Comparison of ENCODE assay signal across 19 cellular contexts in genomic region chr7:70710651-70711050, GRCh38.
DNase-seq lines count a peak whose midpoint lies in the region; ATAC-seq and TF ChIP-seq lines count a peak whose summit lies in the region.
"Had no signal": no experiment of that assay in that cellular context is flagged by ENCODE, and none has a peak within 500 bp of the region (broad histone marks: within the 10 kb centered on the region; RNA-seq: fewer than 3 reads in every experiment).

No MANE protein-coding gene starts in this region.

- POLR2A ChIA-PET in WTC11 (lab: Charles Lee) = interaction anchor here (1.3 kb wide), 1 partner anchor 10 kb away, joined by 4 read pairs; no protein-coding TSS in a partner anchor

- CTCF ChIA-PET in WTC11 (lab: Charles Lee) = interaction anchor here (1.1 to 1.9 kb wide), 3 partner anchors 10 to 92 kb away, joined by 3 to 7 read pairs (median 4); no protein-coding TSS in a partner anchor

- no peaks in the 10 kb centered on the region for H3K79me2 ChIP-seq in fibroblast of lung (ENCODE audit: control insufficient read depth, insufficient read depth, low read length)

- in situ Hi-C loops in gastrocnemius medialis (cut with MboI; ENCODE audit: low sequenced_read_pairs in 4 of 4) = loop anchor here in 1 of 4 donors (25.0 kb wide), 1 partner anchor 648 kb away; no protein-coding TSS in a partner anchor

- peak overlapping the region; percentile 17 for H3K27ac Mint-ChIP-seq in WTC11
- no peak overlapping the region for H3K27ac Mint-ChIP-seq in CD14-positive monocyte
- H3K27ac Mint-ChIP-seq: activated T-helper 1 cell treated with anti-CD3 and anti-CD28 coated beads, Interleukin-12 subunit alpha, Interleukin-12 subunit beta, Interleukin-2, Interleukin-4 antibody, amounts not matched to agents 30 ng/mL and 10 ng/mL and 1 ng/mL, durations not matched to agents 14 hours and 24 hours and 36 hours; stimulated activated naive B cell treated with anti-CD40 and anti-IgM and Interleukin-4, amounts not matched to agents 10 μg/mL and 1 μg/mL and 100 μg/mL, for 72 hours had no signal

- H4K20me1 ChIP-seq in fibroblast of lung (ENCODE audit: control insufficient read depth, extremely low read depth, insufficient read depth, low read length) = no peaks in the 10 kb centered on the region

- H3K36me3 Mint-ChIP-seq in WTC11 (peaks cover 39% of the 10 kb centered on the region), CD14-positive monocyte (no peaks in the 10 kb centered on the region)

- DNase-seq in Daoy (ENCODE audit: low read depth) (peak; percentile 35), WTC11 (ENCODE audit: low spot score) (no peak), fibroblast of lung (ENCODE audit: low read depth in 2 of 2) (peak in 1 of 2 donors; percentile 39), gastrocnemius medialis (no peak), CD14-positive monocyte (ENCODE audit: low spot score) (no peak), upper lobe of right lung (no peak), foreskin fibroblast (no peak)
- DNase-seq: COR-L47; effector CD4-positive, alpha-beta T cell; hypothalamus; NCI-H1092 treated with DMSO at 0.1 percent for 48 hours; NCI-H524 treated with DMSO at 0.1 percent for 48 hours; SHP77; stimulated activated naive B cell treated with anti-CD40 and anti-IgM and Interleukin-4, amounts not matched to agents 10 μg/mL and 1 μg/mL and 100 μg/mL, for 72 hours had no signal

- intact Hi-C loops in gastrocnemius medialis (cut with DNase I; ENCODE audit: low total_unique reads) = loop anchor here (1.0 to 10.0 kb wide), 2 partner anchors 11 to 904 kb away; no protein-coding TSS in a partner anchor
- intact Hi-C loops in CD14-positive monocyte (cut with micrococcal nuclease) = no loop called here
- intact Hi-C loops in upper lobe of right lung (cut with DNase I) = no loop called here

- H3K9ac ChIP-seq in fibroblast of lung (ENCODE audit: insufficient read depth, low read length) = no peak overlapping the region
- H3K9ac ChIP-seq: neural progenitor cell had no signal

- ATAC-seq in WTC11 = no peak
- no peak for ATAC-seq in gastrocnemius medialis
- ATAC-seq in GM18502 (IDR thresholded peaks at IDR 0.05; ENCODE audit: poor library complexity, unreplicated experiment) = no peak
- no peak for ATAC-seq in upper lobe of right lung
- ATAC-seq: HCT116; stimulated activated naive B cell treated with anti-CD40 and anti-IgM and Interleukin-4, amounts not matched to agents 10 μg/mL and 1 μg/mL and 100 μg/mL, for 72 hours had no signal

- peak overlapping the region; percentile 40 for H3K4me2 ChIP-seq in fibroblast of lung (ENCODE audit: extremely low read depth, insufficient read depth, low read length)
- H3K4me2 ChIP-seq: neural progenitor cell had no signal

- peaks cover 52% of the 10 kb centered on the region for H3K27me3 Mint-ChIP-seq in WTC11 (ENCODE audit: low read depth)
- peaks cover 0 to 3% (median 1%) of the 10 kb centered on the region in 3 donors for H3K27me3 Mint-ChIP-seq in CD14-positive monocyte (ENCODE audit: low read depth in 3 of 3)
- H3K27me3 Mint-ChIP-seq: stimulated activated naive B cell treated with anti-CD40 and anti-IgM and Interleukin-4, amounts not matched to agents 10 μg/mL and 1 μg/mL and 100 μg/mL, for 72 hours had no signal

- H3K4me3 ChIP-seq in fibroblast of lung (replicated peaks in 1 of 4; ENCODE audit: control extremely low read depth in 1 of 4, insufficient read depth in 1 of 4, low read depth in 3 of 4, low read length in 4 of 4) = no peak overlapping the region
- no peak overlapping the region for H3K4me3 ChIP-seq in gastrocnemius medialis
- no peak overlapping the region for H3K4me3 ChIP-seq in upper lobe of right lung
- no peak overlapping the region for H3K4me3 ChIP-seq in foreskin fibroblast (ENCODE audit: low read depth in 1 of 2, low read length in 2 of 2)
- H3K4me3 ChIP-seq: neural progenitor cell, tibial nerve had no signal

- TF ChIP-seq POLR2A in gastrocnemius medialis (IDR thresholded peaks at IDR 0.05) = no peak

- H3K4me1 Mint-ChIP-seq in WTC11 (peaks cover 47% of the 10 kb centered on the region), CD14-positive monocyte (no peaks in the 10 kb centered on the region)

- TF ChIP-seq CTCF in WTC11 (IDR thresholded peaks at IDR 0.05) = no peak
- no peak for TF ChIP-seq CTCF in fibroblast of lung (conservative IDR thresholded peaks at IDR 0.05 in 1 of 2, IDR thresholded peaks at IDR 0.05 in 1 of 2; ENCODE audit: low read depth in 1 of 2, low read length in 2 of 2)
- no peak for TF ChIP-seq CTCF in gastrocnemius medialis (IDR thresholded peaks at IDR 0.05 in 4 of 5, conservative IDR thresholded peaks at IDR 0.05 in 1 of 5)
- TF ChIP-seq CTCF in CD14-positive monocyte (IDR thresholded peaks at IDR 0.05) = no peak
- no peak for TF ChIP-seq CTCF in upper lobe of right lung (IDR thresholded peaks at IDR 0.05)
- no peak for TF ChIP-seq CTCF in foreskin fibroblast (IDR thresholded peaks at IDR 0.05; ENCODE audit: low read depth, low read length)

- H3K9me3 ChIP-seq in fibroblast of lung (ENCODE audit: control insufficient read depth, insufficient read depth, low read depth, low read length) = no peaks in the 10 kb centered on the region
- no peaks in the 10 kb centered on the region for H3K9me3 ChIP-seq in gastrocnemius medialis
- H3K9me3 ChIP-seq in upper lobe of right lung = peaks cover 5% of the 10 kb centered on the region

- H3K36me3 ChIP-seq in fibroblast of lung (ENCODE audit: control insufficient read depth, insufficient read depth, low read length) = no peaks in the 10 kb centered on the region
- H3K36me3 ChIP-seq in gastrocnemius medialis = no peaks in the 10 kb centered on the region
- H3K36me3 ChIP-seq in upper lobe of right lung = no peaks in the 10 kb centered on the region
- H3K36me3 ChIP-seq: tibial nerve had no signal

- H2AFZ ChIP-seq in fibroblast of lung (ENCODE audit: low read length) = no peak overlapping the region
- H2AFZ ChIP-seq: neural progenitor cell had no signal

- H3K27me3 ChIP-seq in fibroblast of lung (ENCODE audit: control insufficient read depth, insufficient read depth, low read length) (no peaks in the 10 kb centered on the region), gastrocnemius medialis (no peaks in the 10 kb centered on the region), upper lobe of right lung (no peaks in the 10 kb centered on the region)
- H3K27me3 ChIP-seq: neural progenitor cell, tibial nerve had no signal

- no peak overlapping the region for H3K27ac ChIP-seq in fibroblast of lung (ENCODE audit: insufficient read depth, low read length)
- H3K27ac ChIP-seq in gastrocnemius medialis = peak overlapping the region; percentile 47 to 82 (median 68)
- no peak overlapping the region for H3K27ac ChIP-seq in upper lobe of right lung
- H3K27ac ChIP-seq: neural progenitor cell, tibial nerve had no signal

- no peak overlapping the region for H3K4me3 Mint-ChIP-seq in WTC11
- H3K4me3 Mint-ChIP-seq in CD14-positive monocyte = no peak overlapping the region
- H3K4me3 Mint-ChIP-seq: activated T-helper 1 cell treated with anti-CD3 and anti-CD28 coated beads, Interleukin-12 subunit alpha, Interleukin-12 subunit beta, Interleukin-2, Interleukin-4 antibody, amounts not matched to agents 30 ng/mL and 10 ng/mL and 1 ng/mL, durations not matched to agents 14 hours and 24 hours and 36 hours; neural progenitor cell; stimulated activated naive B cell treated with anti-CD40 and anti-IgM and Interleukin-4, amounts not matched to agents 10 μg/mL and 1 μg/mL and 100 μg/mL, for 72 hours had no signal

- peaks cover 26% of the 10 kb centered on the region for H3K9me3 Mint-ChIP-seq in WTC11
- H3K9me3 Mint-ChIP-seq in CD14-positive monocyte = peaks cover 0 to 4% (median 0%) of the 10 kb centered on the region in 7 donors

- peaks cover 7% of the 10 kb centered on the region for H3K4me1 ChIP-seq in fibroblast of lung (ENCODE audit: control insufficient read depth, extremely low read depth, insufficient read depth, low read length)
- H3K4me1 ChIP-seq in gastrocnemius medialis = peaks cover 35 to 62% of the 10 kb centered on the region in 2 donors
- peaks cover 12% of the 10 kb centered on the region for H3K4me1 ChIP-seq in upper lobe of right lung

TF ChIP-seq in WTC11, 78 proteins besides CTCF, POLR2A, EP300 and RAD21 (continues in another document):
- no peak for TF ChIP-seq ZNF232 (CRISPR knock-in tag; IDR thresholded peaks at IDR 0.05)
- TF ChIP-seq TEAD1 (CRISPR knock-in tag; IDR thresholded peaks at IDR 0.05) = no peak
- TF ChIP-seq MXD4 (CRISPR knock-in tag; IDR thresholded peaks at IDR 0.05; ENCODE audit: borderline replicate concordance) = no peak
- TF ChIP-seq ZNF425 (CRISPR knock-in tag; conservative IDR thresholded peaks at IDR 0.05) = no peak

Comparison
In these comparisons a context has a peak if more than half of its experiments do, and no peak if none do; other contexts are left out.
1. H3K27ac ChIP-seq: peak in gastrocnemius medialis (4 of 4); none in fibroblast of lung (single experiment) and upper lobe of right lung (single experiment).